Comparison of ENCODE assay signal across 10 cellular contexts in genomic region chr11:35330924-35331323, GRCh38.
DNase-seq lines count a peak whose midpoint lies in the region; ATAC-seq and TF ChIP-seq lines count a peak whose summit lies in the region.
"Had no signal": no experiment of that assay in that cellular context is flagged by ENCODE, and none has a peak within 500 bp of the region (broad histone marks: within the 10 kb centered on the region; RNA-seq: fewer than 3 reads in every experiment).

No MANE protein-coding gene starts in this region.

- no peaks in the 10 kb centered on the region for H3K9me3 ChIP-seq in CD4-positive, CD25-positive, alpha-beta regulatory T cell (ENCODE audit: control insufficient read depth in 2 of 2, low read length in 2 of 2)
- no peaks in the 10 kb centered on the region for H3K9me3 ChIP-seq in colonic mucosa

- H3K36me3 ChIP-seq in CD4-positive, CD25-positive, alpha-beta regulatory T cell (ENCODE audit: control insufficient read depth, insufficient read depth, low read length), result no peaks in the 10 kb centered on the region
- no peaks in the 10 kb centered on the region for H3K36me3 ChIP-seq in colonic mucosa

- TF ChIP-seq CTCF in colonic mucosa (IDR thresholded peaks at IDR 0.05) (no peak), MCF 10A (IDR thresholded peaks at IDR 0.05; ENCODE audit: unreplicated experiment) (no peak), WTC11 (IDR thresholded peaks at IDR 0.05) (no peak)

- no TSS peak for BruUV-seq in MCF 10A (replicated peaks; lab: Mats Ljungman, UMichigan)

- H3K4me3 ChIP-seq in CD4-positive, CD25-positive, alpha-beta regulatory T cell (ENCODE audit: low read depth, low read length), result peak overlapping the region; percentile 42
- H3K4me3 ChIP-seq in colonic mucosa, result no peak overlapping the region

- peak overlapping the region in 3 of 4 donors; percentile 19 to 81 (median 28) for H3K4me3 Mint-ChIP-seq in CD4-positive, CD25-positive, alpha-beta regulatory T cell
- H3K4me3 Mint-ChIP-seq in MCF 10A (ENCODE audit: unreplicated experiment) (no peak overlapping the region), WTC11 (no peak overlapping the region)

- POLR2A ChIA-PET in MCF 10A (lab: Yijun Ruan, JAX), result interaction anchor here (1.1 to 1.6 kb wide), 2 partner anchors 11 to 43 kb away, joined by 4 read pairs; no protein-coding TSS in a partner anchor
- POLR2A ChIA-PET in WTC11 (lab: Charles Lee), result no interaction called here

- no peaks in the 10 kb centered on the region for H3K27me3 ChIP-seq in CD4-positive, CD25-positive, alpha-beta regulatory T cell (ENCODE audit: control insufficient read depth, insufficient read depth, low read length)
- H3K27me3 ChIP-seq in colonic mucosa, result no peaks in the 10 kb centered on the region

- intact Hi-C loops in colonic mucosa (cut with DNase I), result no loop called here
- intact Hi-C loops in MCF 10A (cut with micrococcal nuclease), result no loop called here

- H3K27me3 Mint-ChIP-seq in CD4-positive, CD25-positive, alpha-beta regulatory T cell, result no peaks in the 10 kb centered on the region
- H3K27me3 Mint-ChIP-seq in MCF 10A (ENCODE audit: insufficient read depth, unreplicated experiment) (no peaks in the 10 kb centered on the region), WTC11 (ENCODE audit: low read depth) (peaks cover 81% of the 10 kb centered on the region)

- H3K27ac Mint-ChIP-seq in CD4-positive, CD25-positive, alpha-beta regulatory T cell, result peak overlapping the region; percentile 85 to 98 (median 90)
- H3K27ac Mint-ChIP-seq in MCF 10A (ENCODE audit: low read depth, unreplicated experiment) (no peak overlapping the region), WTC11 (no peak overlapping the region)

- peak; percentile 97 to 98 for ATAC-seq in CD4-positive, CD25-positive, alpha-beta regulatory T cell (ENCODE audit: low read depth in 2 of 2)
- ATAC-seq in GM19397 (IDR thresholded peaks at IDR 0.05; ENCODE audit: unreplicated experiment), result peak; percentile 40
- no peak for ATAC-seq in HG02981 (IDR thresholded peaks at IDR 0.05; ENCODE audit: unreplicated experiment)
- ATAC-seq in HG02798 (IDR thresholded peaks at IDR 0.05; ENCODE audit: poor library complexity, unreplicated experiment), result no peak
- ATAC-seq in WTC11, result no peak
- ATAC-seq: left colon had no signal

- CTCF ChIA-PET in MCF 10A (lab: Yijun Ruan, JAX) (interaction anchor here (0.6 to 1.0 kb wide), 2 partner anchors 30 to 61 kb away, joined by 3 to 4 read pairs; no protein-coding TSS in a partner anchor), WTC11 (lab: Charles Lee) (interaction anchor here (1.4 kb wide), 1 partner anchor 37 kb away, joined by 4 read pairs; no protein-coding TSS in a partner anchor)

- H3K9me3 Mint-ChIP-seq in CD4-positive, CD25-positive, alpha-beta regulatory T cell, result peaks cover 0 to 4% (median 0%) of the 10 kb centered on the region in 7 donors
- no peaks in the 10 kb centered on the region for H3K9me3 Mint-ChIP-seq in MCF 10A (ENCODE audit: unreplicated experiment)
- H3K9me3 Mint-ChIP-seq in WTC11, result peaks cover 27% of the 10 kb centered on the region

- peaks cover 16 to 70% (median 41%) of the 10 kb centered on the region in 4 donors for H3K4me1 Mint-ChIP-seq in CD4-positive, CD25-positive, alpha-beta regulatory T cell
- peaks cover 9% of the 10 kb centered on the region for H3K4me1 Mint-ChIP-seq in MCF 10A (ENCODE audit: insufficient read depth, unreplicated experiment)
- H3K4me1 Mint-ChIP-seq in WTC11, result peaks cover 9% of the 10 kb centered on the region

- DNase-seq in CD4-positive, CD25-positive, alpha-beta regulatory T cell, result peak in 2 of 3 donors; percentile 60 to 94
- DNase-seq in T follicular helper cell (ENCODE audit: low read depth) (peak; percentile 18), colonic mucosa (no peak), MCF 10A (ENCODE audit: unreplicated experiment) (no peak), WTC11 (ENCODE audit: low spot score) (no peak)
- DNase-seq: left colon, NCI-H1092 had no signal

- no peak overlapping the region for H3K9ac ChIP-seq in colonic mucosa (ENCODE audit: low read depth in 2 of 2, low read length in 2 of 2)

- H3K27ac ChIP-seq in CD4-positive, CD25-positive, alpha-beta regulatory T cell (ENCODE audit: insufficient read depth, low read length, poor library complexity, severe bottlenecking), result peak overlapping the region; percentile 71
- H3K27ac ChIP-seq in colonic mucosa, result peak overlapping the region; percentile 29

- no peaks in the 10 kb centered on the region for H3K36me3 Mint-ChIP-seq in CD4-positive, CD25-positive, alpha-beta regulatory T cell
- H3K36me3 Mint-ChIP-seq in MCF 10A (ENCODE audit: insufficient read depth, unreplicated experiment) (no peaks in the 10 kb centered on the region), WTC11 (peaks cover 21% of the 10 kb centered on the region)

- peaks cover 31% of the 10 kb centered on the region for H3K4me1 ChIP-seq in CD4-positive, CD25-positive, alpha-beta regulatory T cell (ENCODE audit: control insufficient read depth, insufficient read depth, low read length, poor library complexity, severe bottlenecking)
- no peaks in the 10 kb centered on the region for H3K4me1 ChIP-seq in colonic mucosa

TF ChIP-seq in WTC11, 78 proteins besides CTCF, POLR2A, EP300 and RAD21:
- TF ChIP-seq CDX4 (CRISPR knock-in tag; IDR thresholded peaks at IDR 0.05; ENCODE audit: borderline replicate concordance) (no peak), USF2 (CRISPR knock-in tag; IDR thresholded peaks at IDR 0.05) (no peak), JAZF1 (CRISPR knock-in tag; IDR thresholded peaks at IDR 0.05) (no peak)

Comparison
In these comparisons a context has a peak if more than half of its experiments do, and no peak if none do; other contexts are left out.
1. ATAC-seq: peak in CD4-positive, CD25-positive, alpha-beta regulatory T cell (2 of 2) and GM19397 (single experiment); none in HG02981 (single experiment), HG02798 (single experiment) and WTC11 (single experiment).
2. DNase-seq: peak in CD4-positive, CD25-positive, alpha-beta regulatory T cell (2 of 3) and T follicular helper cell (single experiment); none in colonic mucosa (single experiment), MCF 10A (single experiment) and WTC11 (single experiment).
3. H3K27ac Mint-ChIP-seq: peak in CD4-positive, CD25-positive, alpha-beta regulatory T cell (3 of 3); none in MCF 10A (single experiment) and WTC11 (single experiment).
4. H3K4me3 Mint-ChIP-seq: peak in CD4-positive, CD25-positive, alpha-beta regulatory T cell (3 of 4); none in MCF 10A (single experiment) and WTC11 (single experiment).